9 cellular contexts compared by ENCODE assay signal in genomic region chr14:46250113-46250703, GRCh38.
DNase-seq lines count a peak whose midpoint lies in the region; ATAC-seq and TF ChIP-seq lines count a peak whose summit lies in the region.
"Had no signal": no experiment of that assay in that cellular context is flagged by ENCODE, and none has a peak within 500 bp of the region (broad histone marks: within the 10 kb centered on the region; RNA-seq: fewer than 3 reads in every experiment).

No MANE protein-coding gene starts in this region.

- H3K4me3 Mint-ChIP-seq in activated T-cell treated with anti-CD3 and anti-CD28 coated beads, Interleukin-2, amount 50 U/mL, for 72 hours, result no peak overlapping the region

- no peak for ATAC-seq in activated T-cell treated with anti-CD3 and anti-CD28 coated beads, Interleukin-2, amount 50 U/mL, for 72 hours (replicated peaks in 1 of 2)

- H3K4me3 ChIP-seq in fibroblast of pulmonary artery (replicated peaks; ENCODE audit: low read depth, low read length), result no peak overlapping the region
- no peak overlapping the region for H3K4me3 ChIP-seq in thyroid gland (replicated peaks in 1 of 3)
- H3K4me3 ChIP-seq: lung had no signal

- DNase-seq in SKM-1 (lab: John Stamatoyannopoulos, UW; ENCODE audit: unreplicated experiment) (peak; percentile 0), SKM-1 treated with dmso at 0.1 percent for 144 hours (lab: John Stamatoyannopoulos, UW; ENCODE audit: unreplicated experiment) (no peak), NCI-H748 treated with DMSO at 0.1 percent for 48 hours (lab: John Stamatoyannopoulos, UW) (peak; percentile 2), fibroblast of pulmonary artery (ENCODE audit: low read depth) (peak; percentile 31), thyroid gland (no peak), ecto neural progenitor cell (ENCODE audit: low spot score) (no peak)
- DNase-seq in activated T-cell treated with anti-CD3 and anti-CD28 coated beads, Interleukin-2, amount 50 U/mL, for 72 hours, result no peak
- no peak for DNase-seq in activated CD8-positive, alpha-beta memory T cell treated with anti-CD3 and anti-CD28 coated beads for 24 hours

- H3K36me3 Mint-ChIP-seq in activated T-cell treated with anti-CD3 and anti-CD28 coated beads, Interleukin-2, amount 50 U/mL, for 72 hours (ENCODE audit: insufficient read depth in 2 of 2), result no peaks in the 10 kb centered on the region

- intact Hi-C loops in thyroid gland (cut with DNase I), result no loop called here

- H3K4me1 Mint-ChIP-seq in activated T-cell treated with anti-CD3 and anti-CD28 coated beads, Interleukin-2, amount 50 U/mL, for 72 hours (ENCODE audit: low read depth), result no peaks in the 10 kb centered on the region

- H3K4me1 ChIP-seq in thyroid gland, result no peaks in the 10 kb centered on the region

- peaks cover 0 to 2% of the 10 kb centered on the region in 2 donors for H3K9me3 Mint-ChIP-seq in activated T-cell treated with anti-CD3 and anti-CD28 coated beads, Interleukin-2, amount 50 U/mL, for 72 hours

- H3K27me3 ChIP-seq in thyroid gland, result no peaks in the 10 kb centered on the region

- H3K27ac Mint-ChIP-seq in activated T-cell treated with anti-CD3 and anti-CD28 coated beads, Interleukin-2, amount 50 U/mL, for 72 hours, result no peak overlapping the region

- H3K36me3 ChIP-seq in thyroid gland, result no peaks in the 10 kb centered on the region

- H3K27me3 Mint-ChIP-seq in activated T-cell treated with anti-CD3 and anti-CD28 coated beads, Interleukin-2, amount 50 U/mL, for 72 hours (ENCODE audit: low read depth), result no peaks in the 10 kb centered on the region

- H3K9me3 ChIP-seq in thyroid gland, result no peaks in the 10 kb centered on the region

- TF ChIP-seq POLR2A in thyroid gland (IDR thresholded peaks at IDR 0.05), result no peak

- TF ChIP-seq CTCF in fibroblast of pulmonary artery (IDR thresholded peaks at IDR 0.05; ENCODE audit: low read length, missing control alignments), result peak; percentile 47
- peak in 4 of 6 experiments; percentile 37 to 55 (median 47) for TF ChIP-seq CTCF in thyroid gland (IDR thresholded peaks at IDR 0.05)

- H3K27ac ChIP-seq in thyroid gland, result no peak overlapping the region

Comparison
In these comparisons a context has a peak if more than half of its experiments do, and no peak if none do; other contexts are left out.
1. DNase-seq: peak in SKM-1 (single experiment), NCI-H748 treated with DMSO at 0.1 percent for 48 hours (single experiment) and fibroblast of pulmonary artery (single experiment); none in SKM-1 treated with dmso at 0.1 percent for 144 hours (single experiment), thyroid gland (0 of 2), ecto neural progenitor cell (single experiment), activated T-cell treated with anti-CD3 and anti-CD28 coated beads, Interleukin-2, amount 50 U/mL, for 72 hours (0 of 2) and activated CD8-positive, alpha-beta memory T cell treated with anti-CD3 and anti-CD28 coated beads for 24 hours (single experiment).